ENCODE assay signal across 8 cellular contexts in genomic region chr6:46015119-46015968, GRCh38. TPM values are rescaled to one million over a fixed set of nuclear protein-coding genes. Genes with fewer than 3 reads are reported as not detected.
A peak's percentile ranks its signal among the peaks of the same experiment; 100 is the strongest.
DNase-seq lines count a peak whose midpoint lies in the region; ATAC-seq and TF ChIP-seq lines count a peak whose summit lies in the region.

TSS of gene CLIC5 (minus strand) at chr6:46015860. CDS start at chr6:46015542, 318 bp downstream.

- in situ Hi-C loops in T47D (cut with HindIII; ENCODE audit: low pct_unique_long_range_greater_than_20kb, low sequenced_read_pairs) = no loop called here

- ATAC-seq in HG02623 (IDR thresholded peaks at IDR 0.05; ENCODE audit: unreplicated experiment) = no peak

- DNase-seq in T follicular helper cell (ENCODE audit: low read depth) (peak; percentile 9), T47D (ENCODE audit: low read depth in 1 of 2, low spot score in 1 of 2) (peak; percentile 30 to 48), H4 (ENCODE audit: low spot score) (no peak), NCI-H2107 treated with DMSO at 0.1 percent for 48 hours (lab: John Stamatoyannopoulos, UW; ENCODE audit: unreplicated experiment) (no peak)
- DNase-seq in stimulated activated naive CD4-positive, alpha-beta T cell treated with Interleukin-2 at 50 U/mL for 16 hours (lab: John Stamatoyannopoulos, UW) = peak; percentile 12

- H3K27me3 ChIP-seq in liver (ENCODE audit: control insufficient read depth in 4 of 4, insufficient read depth in 4 of 4, low read length in 3 of 4) = peaks cover 0 to 8% (median under 1%) of the 10 kb centered on the region in 4 donors

- no peaks in the 10 kb centered on the region for H3K36me3 ChIP-seq in liver (ENCODE audit: control insufficient read depth in 4 of 4, insufficient read depth in 3 of 4, low read depth in 1 of 4, low read length in 3 of 4)

- H3K9ac ChIP-seq in liver (ENCODE audit: low read depth in 1 of 2, low read length in 2 of 2) = peak within 1 kb of the TSS in 1 of 2 donors; percentile 17

- TF ChIP-seq CTCF in GM12875 (IDR thresholded peaks at IDR 0.05; ENCODE audit: borderline replicate concordance, insufficient read depth, low read depth, low read length) (no peak), liver (IDR thresholded peaks at IDR 0.05; ENCODE audit: low read depth, low read length, missing input control) (no peak)

- H3K27ac ChIP-seq in liver (ENCODE audit: low read depth in 1 of 2, low read length in 2 of 2) = no peak within 1 kb of the TSS

- no peak for TF ChIP-seq RAD21 in liver (IDR thresholded peaks at IDR 0.05)

- 2% methylated on average over 82 of the region's 82 CpGs for WGBS in liver

- H3K9me3 ChIP-seq in liver (ENCODE audit: control insufficient read depth in 4 of 4, low read length in 3 of 4) = peaks cover 0 to 11% (median 0%) of the 10 kb centered on the region in 4 donors

- H3K4me3 ChIP-seq in GM12875 (ENCODE audit: low read depth, low read length) (peak within 1 kb of the TSS; percentile 3), liver (ENCODE audit: low read depth in 1 of 3, low read length in 3 of 3) (peak within 1 kb of the TSS in 2 of 3 donors; percentile 4 to 57)

- peaks cover 0 to 14% (median 9%) of the 10 kb centered on the region in 4 donors for H3K4me1 ChIP-seq in liver (ENCODE audit: control insufficient read depth in 4 of 4, insufficient read depth in 4 of 4, low read length in 3 of 4)

TF ChIP-seq in liver, 16 proteins besides CTCF, POLR2A, EP300 and RAD21:
- no peak for TF ChIP-seq HNF4G (IDR thresholded peaks at IDR 0.05)
- no peak for TF ChIP-seq RXRA (IDR thresholded peaks at IDR 0.05)
- no peak for TF ChIP-seq TAF1 (conservative IDR thresholded peaks at IDR 0.05)
- no peak for TF ChIP-seq MAX (IDR thresholded peaks at IDR 0.05)
- TF ChIP-seq NR2F2 (IDR thresholded peaks at IDR 0.05) = no peak
- TF ChIP-seq REST (IDR thresholded peaks at IDR 0.05) = no peak
- no peak for TF ChIP-seq SP1 (IDR thresholded peaks at IDR 0.05)
- TF ChIP-seq FOXA1 (IDR thresholded peaks at IDR 0.05) = no peak
- TF ChIP-seq HNF4A (conservative IDR thresholded peaks at IDR 0.05) = no peak
- TF ChIP-seq EGR1 (IDR thresholded peaks at IDR 0.05; ENCODE audit: low read depth in 2 of 2) = no peak
- TF ChIP-seq FOXA2 (IDR thresholded peaks at IDR 0.05) = no peak
- no peak for TF ChIP-seq GABPA (IDR thresholded peaks at IDR 0.05 in 1 of 2, conservative IDR thresholded peaks at IDR 0.05 in 1 of 2)
- TF ChIP-seq JUND (IDR thresholded peaks at IDR 0.05) = no peak
- TF ChIP-seq ATF3 (IDR thresholded peaks at IDR 0.05) = no peak
- no peak for TF ChIP-seq ZBTB33 (IDR thresholded peaks at IDR 0.05)

RNA-seq across cellular contexts. Expression of gene CLIC5, which starts in this region (rescaled TPM):
- total RNA-seq in liver = under 1 TPM; 0.05 to 0.33 TPM
- under 1 TPM; 0.09 to 0.18 TPM for polyA plus RNA-seq in liver
- total RNA-seq in H4 (2014; rRNA removed; shearing (Covaris generic)) = not detected in 2 replicates

Comparison
In these comparisons a context has a peak if more than half of its experiments do, and no peak if none do; other contexts are left out.
1. DNase-seq: peak in T follicular helper cell (single experiment), T47D (2 of 2) and stimulated activated naive CD4-positive, alpha-beta T cell treated with Interleukin-2 at 50 U/mL for 16 hours (single experiment); none in H4 (single experiment) and NCI-H2107 treated with DMSO at 0.1 percent for 48 hours (single experiment).